ENCODE assay signal across 1 cellular context in the genomic region with DNA sequence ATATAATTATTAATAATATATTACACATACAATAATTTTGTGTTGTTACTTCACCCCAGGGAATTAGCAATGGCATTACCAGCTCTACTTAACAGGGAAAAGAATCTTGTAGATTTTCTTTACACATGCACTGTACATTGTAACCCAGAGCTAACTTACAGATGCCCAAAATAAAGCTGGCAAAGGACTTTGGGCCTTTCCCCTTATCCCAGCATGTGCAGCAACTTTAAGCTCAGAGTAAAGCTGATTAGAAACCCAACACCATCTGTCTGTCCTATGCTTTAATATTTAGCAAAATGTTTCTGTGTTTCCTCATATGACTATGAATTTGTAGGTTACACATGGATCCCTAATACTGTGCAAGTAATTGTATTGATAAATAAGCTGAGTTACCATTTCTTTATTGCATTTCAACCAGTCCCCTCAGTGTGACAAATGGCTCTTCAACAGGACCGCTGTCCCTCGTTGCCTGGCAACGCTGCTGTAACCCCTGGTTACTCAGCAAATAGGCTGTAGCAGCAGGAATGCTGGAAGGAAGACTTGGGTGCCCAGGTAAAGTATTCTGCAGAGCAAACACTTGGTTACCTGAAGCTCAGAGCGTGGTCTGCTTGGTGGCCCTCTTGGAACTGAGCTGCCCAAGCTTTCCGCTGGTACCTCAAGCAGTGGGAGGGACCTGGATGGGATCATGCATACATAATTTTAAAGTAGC.
TF ChIP-seq lines count a peak whose summit lies in the region.

Gene USH2A (minus strand): TSS at position 628 of the 709 bp plus-strand sequence. CDS start 1,112 bp downstream, outside the sequence.

TF ChIP-seq in IMR-90, 13 proteins besides CTCF, POLR2A, EP300 and RAD21:
- TF ChIP-seq, protein P1, sequence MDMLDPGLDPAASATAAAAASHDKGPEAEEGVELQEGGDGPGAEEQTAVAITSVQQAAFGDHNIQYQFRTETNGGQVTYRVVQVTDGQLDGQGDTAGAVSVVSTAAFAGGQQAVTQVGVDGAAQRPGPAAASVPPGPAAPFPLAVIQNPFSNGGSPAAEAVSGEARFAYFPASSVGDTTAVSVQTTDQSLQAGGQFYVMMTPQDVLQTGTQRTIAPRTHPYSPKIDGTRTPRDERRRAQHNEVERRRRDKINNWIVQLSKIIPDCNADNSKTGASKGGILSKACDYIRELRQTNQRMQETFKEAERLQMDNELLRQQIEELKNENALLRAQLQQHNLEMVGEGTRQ (IDR thresholded peaks at IDR 0.05; ENCODE audit: low read depth, low read length), result no peak
